Comparison of ENCODE assay signal across 8 cellular contexts in genomic region chr6:105136433-105137350, GRCh38. TPM values are rescaled to one million over a fixed set of nuclear protein-coding genes. Genes with fewer than 3 reads are reported as not detected.
DNase-seq lines count a peak whose midpoint lies in the region; ATAC-seq and TF ChIP-seq lines count a peak whose summit lies in the region.

No MANE protein-coding gene starts in this region.

- H3K9ac ChIP-seq in GM23248 (peak overlapping the region; percentile 79), mucosa of rectum (ENCODE audit: low read depth in 1 of 2, low read length in 2 of 2) (peak overlapping the region; percentile 32 to 63)

- H3K27me3 ChIP-seq in GM23248 (replicated peaks; ENCODE audit: insufficient read depth): no peaks in the 10 kb centered on the region
- H3K27me3 ChIP-seq in MG63: peaks cover 7% of the 10 kb centered on the region; the same call in 1 of the 2 replicates
- H3K27me3 ChIP-seq in esophagus squamous epithelium: peaks cover 0 to 32% (median 2%) of the 10 kb centered on the region in 4 donors
- peaks cover 9 to 10% of the 10 kb centered on the region in 2 donors for H3K27me3 ChIP-seq in mucosa of rectum (ENCODE audit: control insufficient read depth in 2 of 2, insufficient read depth in 2 of 2, low read length in 2 of 2)
- H3K27me3 ChIP-seq in thyroid gland: no peaks in the 10 kb centered on the region

- H3K27ac Mint-ChIP-seq in activated CD8-positive, alpha-beta T cell treated with anti-CD3 and anti-CD28 coated beads, Interleukin-2, amount 10 ng/mL, durations not matched to agents 7 days and 5 days: no peak overlapping the region

- no peaks in the 10 kb centered on the region for H3F3A ChIP-seq in GM23248 (ENCODE audit: insufficient read depth)

- CTCF ChIA-PET in activated CD8-positive, alpha-beta T cell treated with anti-CD3 and anti-CD28 coated beads, Interleukin-2, amount 10 ng/mL, durations not matched to agents 7 days and 5 days (lab: Charles Lee): interaction anchor here (1.3 to 1.5 kb wide), 2 partner anchors 26 to 49 kb away, joined by 3 to 4 read pairs; no protein-coding TSS in a partner anchor

- peak overlapping the region; percentile 80 for H3K4me2 ChIP-seq in GM23248 (ENCODE audit: unreplicated experiment)

- in situ Hi-C loops in GM23248 (cut with MboI): no loop called here

- intact Hi-C loops in esophagus squamous epithelium (cut with DNase I) (no loop called here), thyroid gland (cut with DNase I) (no loop called here)

- H3K27ac ChIP-seq in GM23248 (no peak overlapping the region), esophagus squamous epithelium (peak overlapping the region; percentile 67 to 86 (median 77)), mucosa of rectum (ENCODE audit: low read depth in 2 of 2, low read length in 2 of 2) (peak overlapping the region; percentile 38), thyroid gland (peak overlapping the region in 2 of 3 donors; percentile 13 to 58)

- H3K4me3 ChIP-seq in GM23248 (peak overlapping the region; percentile 85), MG63 (peak overlapping the region; percentile 71), esophagus squamous epithelium (peak overlapping the region; percentile 60 to 89 (median 84)), mucosa of rectum (ENCODE audit: low read length in 2 of 2) (peak overlapping the region; percentile 62 to 70), thyroid gland (replicated peaks in 1 of 3) (peak overlapping the region; percentile 68 to 86 (median 86))

- peaks cover 10% of the 10 kb centered on the region; the same call in 1 of the 2 replicates for H3K79me2 ChIP-seq in GM23248 (ENCODE audit: insufficient read depth)

- H3K4me1 ChIP-seq in GM23248 (ENCODE audit: insufficient read depth) (no peaks in the 10 kb centered on the region; the same call in 1 of the 2 replicates), esophagus squamous epithelium (peaks cover 0 to 22% (median 6%) of the 10 kb centered on the region in 3 donors), mucosa of rectum (ENCODE audit: control insufficient read depth in 2 of 2, insufficient read depth in 2 of 2, low read length in 2 of 2) (peaks cover 2% of the 10 kb centered on the region in 2 donors), thyroid gland (no peaks in the 10 kb centered on the region)

- no peaks in the 10 kb centered on the region for H3K9me2 ChIP-seq in GM23248 (ENCODE audit: insufficient read depth)

- H3K4me1 Mint-ChIP-seq in activated CD8-positive, alpha-beta T cell treated with anti-CD3 and anti-CD28 coated beads, Interleukin-2, amount 10 ng/mL, durations not matched to agents 7 days and 5 days (ENCODE audit: low read depth): peaks cover 8% of the 10 kb centered on the region

- POLR2A ChIA-PET in activated CD8-positive, alpha-beta T cell treated with anti-CD3 and anti-CD28 coated beads, Interleukin-2, amount 10 ng/mL, durations not matched to agents 7 days and 5 days (lab: Charles Lee): no interaction called here

- H3K9me3 Mint-ChIP-seq in activated CD8-positive, alpha-beta T cell treated with anti-CD3 and anti-CD28 coated beads, Interleukin-2, amount 10 ng/mL, durations not matched to agents 7 days and 5 days (ENCODE audit: insufficient read depth): no peaks in the 10 kb centered on the region

- TF ChIP-seq POLR2A in esophagus squamous epithelium (IDR thresholded peaks at IDR 0.05) (no peak), thyroid gland (IDR thresholded peaks at IDR 0.05) (peak in 1 of 2 donors; percentile 23)

- H4K20me1 ChIP-seq in GM23248 (ENCODE audit: insufficient read depth): no peaks in the 10 kb centered on the region

- H3K36me3 Mint-ChIP-seq in activated CD8-positive, alpha-beta T cell treated with anti-CD3 and anti-CD28 coated beads, Interleukin-2, amount 10 ng/mL, durations not matched to agents 7 days and 5 days (ENCODE audit: low read depth): no peaks in the 10 kb centered on the region

- ATAC-seq in activated CD8-positive, alpha-beta T cell treated with anti-CD3 and anti-CD28 coated beads, Interleukin-2, amount 10 ng/mL, durations not matched to agents 7 days and 5 days: peak; percentile 77

- peaks cover 61% of the 10 kb centered on the region for H3K27me3 Mint-ChIP-seq in activated CD8-positive, alpha-beta T cell treated with anti-CD3 and anti-CD28 coated beads, Interleukin-2, amount 10 ng/mL, durations not matched to agents 7 days and 5 days (ENCODE audit: low read depth)

- TF ChIP-seq CTCF in esophagus squamous epithelium (IDR thresholded peaks at IDR 0.05) (peak in 2 of 6 experiments; percentile 9 to 30), thyroid gland (IDR thresholded peaks at IDR 0.05) (peak in 3 of 6 experiments; percentile 15 to 21 (median 21))

- H2AFZ ChIP-seq in GM23248: peak overlapping the region; percentile 98

- DNase-seq in NCI-H1417 (lab: John Stamatoyannopoulos, UW) (peak; percentile 48 to 86 (median 85)), NCI-H1417 treated with DMSO at 0.1 percent for 48 hours (lab: John Stamatoyannopoulos, UW) (no peak), GM23248 (peak; percentile 81), MG63 (peak; percentile 71), esophagus squamous epithelium (lab: John Stamatoyannopoulos, UW) (no peak), thyroid gland (peak; percentile 40 to 43)
- peak; percentile 25 for DNase-seq in activated CD8-positive, alpha-beta T cell treated with anti-CD3 and anti-CD28 coated beads, Interleukin-2, amount 10 ng/mL, durations not matched to agents 7 days and 5 days

- WGBS in GM23248 (ENCODE audit: low coverage in 1 of 2, low lambda C conversion rate in 2 of 2, missing lambda C conversion rate in 2 of 2), 2 experiments: 0 to 1% methylated on average over 93 to 107 of the region's 122 CpGs
- 0% methylated on average over 3 of the region's 122 CpGs; no CpG with 5 or more reads in 1 of the 2 donors for WGBS in esophagus squamous epithelium, 2 donors
- WGBS in thyroid gland, 2 donors: 6% methylated on average over 7 of the region's 122 CpGs; no CpG with 5 or more reads in 1 of the 2 donors

- H3K36me3 ChIP-seq in GM23248 (ENCODE audit: low read depth) (no peaks in the 10 kb centered on the region), MG63 (no peaks in the 10 kb centered on the region), esophagus squamous epithelium (no peaks in the 10 kb centered on the region), mucosa of rectum (ENCODE audit: control insufficient read depth in 2 of 2, insufficient read depth in 2 of 2, low read length in 2 of 2) (no peaks in the 10 kb centered on the region), thyroid gland (no peaks in the 10 kb centered on the region)

- H3K4me3 Mint-ChIP-seq in activated CD8-positive, alpha-beta T cell treated with anti-CD3 and anti-CD28 coated beads, Interleukin-2, amount 10 ng/mL, durations not matched to agents 7 days and 5 days: peak overlapping the region; percentile 55

- H3K9me3 ChIP-seq in GM23248 (ENCODE audit: low read depth) (no peaks in the 10 kb centered on the region), MG63 (no peaks in the 10 kb centered on the region), esophagus squamous epithelium (no peaks in the 10 kb centered on the region), mucosa of rectum (ENCODE audit: control insufficient read depth in 2 of 2, low read length in 2 of 2) (no peaks in the 10 kb centered on the region), thyroid gland (no peaks in the 10 kb centered on the region)

RNA-seq across cellular contexts. Expression of gene POPDC3, which starts 43.1 kb away (rescaled TPM):
- 37.4 and 45.1 TPM in 2 replicates for total RNA-seq in GM23248 (2014; rRNA removed; shearing (Covaris generic))
- 46.1 and 48.6 TPM in 2 replicates for polyA plus RNA-seq in GM23248 (2016; fragmentation: Nextera tagmentation; extraction: Ambion mirVana)
- 1.8 and 2.2 TPM in 2 replicates for total RNA-seq in MG63 (2014; rRNA removed; shearing (Covaris generic); ENCODE audit: low replicate concordance)
- not detected for total RNA-seq in activated CD8-positive, alpha-beta T cell treated with anti-CD3 and anti-CD28 coated beads, Interleukin-2, amount 10 ng/mL, durations not matched to agents 7 days and 5 days
- total RNA-seq in esophagus squamous epithelium (under 1 TPM in 1 of 4 donors, not detected in 3; 0.38 TPM), thyroid gland (under 1 TPM in 1 of 4 donors, not detected in 3; 0.33 TPM)

Comparison
In these comparisons a context has a peak if more than half of its experiments do, and no peak if none do; other contexts are left out.
1. DNase-seq: peak in NCI-H1417 (3 of 3), GM23248 (single experiment), MG63 (single experiment), activated CD8-positive, alpha-beta T cell treated with anti-CD3 and anti-CD28 coated beads, Interleukin-2, amount 10 ng/mL, durations not matched to agents 7 days and 5 days (single experiment) and thyroid gland (2 of 2); none in NCI-H1417 treated with DMSO at 0.1 percent for 48 hours (single experiment) and esophagus squamous epithelium (single experiment).
2. RNA of gene POPDC3, which starts 43.1 kb away (total RNA-seq): 37.4 to 45.1 TPM in GM23248; 1.8 to 2.2 TPM in MG63, 0.38 TPM in esophagus squamous epithelium, not detected in activated CD8-positive, alpha-beta T cell treated with anti-CD3 and anti-CD28 coated beads, Interleukin-2, amount 10 ng/mL, durations not matched to agents 7 days and 5 days and 0.33 TPM in thyroid gland; every median in the first group is over 10 times any median in the second.
3. Peak in every context shown above with its lines, with median percentiles within 50 percentile points of each other: H3K4me3 ChIP-seq.